Comparison of ENCODE assay signal across 13 cellular contexts in genomic region chr1:183310753-183311465, GRCh38.
DNase-seq lines count a peak whose midpoint lies in the region; ATAC-seq and TF ChIP-seq lines count a peak whose summit lies in the region.
"Had no signal": no experiment of that assay in that cellular context is flagged by ENCODE, and none has a peak within 500 bp of the region (broad histone marks: within the 10 kb centered on the region; RNA-seq: fewer than 3 reads in every experiment).

No MANE protein-coding gene starts in this region.

- peak; percentile 5 for DNase-seq in stimulated activated naive CD4-positive, alpha-beta T cell treated with Interleukin-2 at 50 U/mL for 16 hours (lab: John Stamatoyannopoulos, UW)
- DNase-seq in stimulated activated naive CD4-positive, alpha-beta T cell (lab: John Stamatoyannopoulos, UW), result no peak
- DNase-seq in coronary artery (ENCODE audit: low spot score), result no peak
- DNase-seq in renal cortical epithelial cell (ENCODE audit: low read depth), result peak; percentile 91
- DNase-seq in Peyer's patch, result no peak
- no peak for DNase-seq in effector CD4-positive, alpha-beta T cell
- DNase-seq: activated CD8-positive, alpha-beta memory T cell treated with anti-CD3 and anti-CD28 coated beads, Interleukin-2, amount 10 ng/mL, durations not matched to agents 7 days and 5 days; KG1; NCI-H510A treated with DMSO at 0.1 percent for 48 hours; occipital lobe had no signal

- H3K4me1 ChIP-seq in Peyer's patch, result peaks cover 0 to 4% (median 0%) of the 10 kb centered on the region in 4 donors

- H3K9me3 ChIP-seq in Peyer's patch, result no peaks in the 10 kb centered on the region

- H3K27ac ChIP-seq in coronary artery (peak overlapping the region; percentile 81 to 89), Peyer's patch (peak overlapping the region in 1 of 4 donors; percentile 22)

- no peaks in the 10 kb centered on the region for H3K27me3 ChIP-seq in Peyer's patch

- H3K4me3 ChIP-seq in coronary artery (no peak overlapping the region), Peyer's patch (no peak overlapping the region)

- no peaks in the 10 kb centered on the region for H3K36me3 ChIP-seq in Peyer's patch

- ATAC-seq in HG03432 (IDR thresholded peaks at IDR 0.05; ENCODE audit: unreplicated experiment) (no peak), GM18502 (IDR thresholded peaks at IDR 0.05; ENCODE audit: poor library complexity, unreplicated experiment) (no peak)
- ATAC-seq: activated CD8-positive, alpha-beta memory T cell treated with anti-CD3 and anti-CD28 coated beads, Interleukin-2, amount 10 ng/mL, durations not matched to agents 7 days and 5 days; stimulated activated naive CD8-positive, alpha-beta T cell treated with anti-CD3 and anti-CD28 coated beads, Interleukin-15, amount 100 ng/mL, for 72 hours had no signal

- TF ChIP-seq CTCF in coronary artery (IDR thresholded peaks at IDR 0.05) (no peak), Peyer's patch (IDR thresholded peaks at IDR 0.05) (no peak)

- TF ChIP-seq POLR2A in Peyer's patch (IDR thresholded peaks at IDR 0.05), result no peak

Comparison
In these comparisons a context has a peak if more than half of its experiments do, and no peak if none do; other contexts are left out.
1. DNase-seq: peak in stimulated activated naive CD4-positive, alpha-beta T cell treated with Interleukin-2 at 50 U/mL for 16 hours (single experiment) and renal cortical epithelial cell (single experiment); none in stimulated activated naive CD4-positive, alpha-beta T cell (0 of 6), coronary artery (single experiment), Peyer's patch (0 of 3) and effector CD4-positive, alpha-beta T cell (single experiment).